Comparison of ENCODE assay signal across 1 cellular context in genomic region chr1:154961497-154962237, GRCh38.
TF ChIP-seq lines count a peak whose summit lies in the region.

Gene PYGO2 (minus strand): TSS chr1:154961782. CDS start chr1:154961576, 206 bp downstream.

TF ChIP-seq in K562, 482 proteins besides CTCF, POLR2A, EP300 and RAD21 (continued from another document and continues in another):
- TF ChIP-seq ZBTB7A (IDR thresholded peaks at IDR 0.05; ENCODE audit: borderline replicate concordance, control insufficient read depth, low read depth, low read length) = peak; percentile 93; the same call in 1 of the 2 replicates
- TF ChIP-seq, protein P1, sequence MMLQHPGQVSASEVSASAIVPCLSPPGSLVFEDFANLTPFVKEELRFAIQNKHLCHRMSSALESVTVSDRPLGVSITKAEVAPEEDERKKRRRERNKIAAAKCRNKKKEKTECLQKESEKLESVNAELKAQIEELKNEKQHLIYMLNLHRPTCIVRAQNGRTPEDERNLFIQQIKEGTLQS (IDR thresholded peaks at IDR 0.05) = no peak
- TF ChIP-seq, protein P1 (CRISPR knock-in tag; conservative IDR thresholded peaks at IDR 0.05) = no peak
- TF ChIP-seq ZSCAN32 (CRISPR knock-in tag; IDR thresholded peaks at IDR 0.05) = no peak; the same call in 1 of the 2 replicates
- peak; percentile 21 for TF ChIP-seq PHB (CRISPR knock-in tag; IDR thresholded peaks at IDR 0.05)
- TF ChIP-seq CSDE1 (IDR thresholded peaks at IDR 0.05) = no peak
- TF ChIP-seq CCAR2 (IDR thresholded peaks at IDR 0.05; ENCODE audit: low read depth, low read length) = no peak
- TF ChIP-seq TSC22D4 (tag; IDR thresholded peaks at IDR 0.05) = no peak
- peak; percentile 88 for TF ChIP-seq PCBP1 (IDR thresholded peaks at IDR 0.05; ENCODE audit: low read depth, low read length, poor library complexity, severe bottlenecking)
- no peak for TF ChIP-seq PREB (CRISPR knock-in tag; IDR thresholded peaks at IDR 0.05)
- no peak for TF ChIP-seq ARID3A (IDR thresholded peaks at IDR 0.05; ENCODE audit: borderline replicate concordance, low read depth, low read length)
- TF ChIP-seq EHMT2 (IDR thresholded peaks at IDR 0.05) = no peak
- no peak for TF ChIP-seq ZNF778 (CRISPR knock-in tag; IDR thresholded peaks at IDR 0.05)
- TF ChIP-seq ZNF347 (CRISPR knock-in tag; IDR thresholded peaks at IDR 0.05; ENCODE audit: low read depth) = no peak
- TF ChIP-seq GATA2 (CRISPR knock-in tag; IDR thresholded peaks at IDR 0.05) = no peak
- no peak for TF ChIP-seq CBX5 (IDR thresholded peaks at IDR 0.05; ENCODE audit: borderline replicate concordance, low read depth)
- TF ChIP-seq PTTG1 (tag; IDR thresholded peaks at IDR 0.05; ENCODE audit: low read depth) = no peak
- TF ChIP-seq BMI1 (IDR thresholded peaks at IDR 0.05; ENCODE audit: low read length) = no peak
- TF ChIP-seq, protein P2, sequence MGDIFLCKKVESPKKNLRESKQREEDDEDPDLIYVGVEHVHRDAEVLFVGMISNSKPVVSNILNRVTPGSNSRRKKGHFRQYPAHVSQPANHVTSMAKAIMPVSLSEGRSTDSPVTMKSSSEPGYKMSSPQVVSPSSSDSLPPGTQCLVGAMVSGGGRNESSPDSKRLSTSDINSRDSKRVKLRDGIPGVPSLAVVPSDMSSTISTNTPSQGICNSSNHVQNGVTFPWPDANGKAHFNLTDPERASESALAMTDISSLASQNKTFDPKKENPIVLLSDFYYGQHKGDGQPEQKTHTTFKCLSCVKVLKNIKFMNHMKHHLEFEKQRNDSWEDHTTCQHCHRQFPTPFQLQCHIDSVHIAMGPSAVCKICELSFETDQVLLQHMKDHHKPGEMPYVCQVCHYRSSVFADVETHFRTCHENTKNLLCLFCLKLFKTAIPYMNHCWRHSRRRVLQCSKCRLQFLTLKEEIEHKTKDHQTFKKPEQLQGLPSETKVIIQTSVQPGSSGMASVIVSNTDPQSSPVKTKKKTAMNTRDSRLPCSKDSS (IDR thresholded peaks at IDR 0.05; ENCODE audit: low read depth, partially characterized antibody) = no peak
- no peak for TF ChIP-seq IFI16 (CRISPR knock-in tag; IDR thresholded peaks at IDR 0.05)
- no peak for TF ChIP-seq DMBX1 (CRISPR knock-in tag; IDR thresholded peaks at IDR 0.05; ENCODE audit: borderline replicate concordance)
- no peak for TF ChIP-seq DDX20 (tag; IDR thresholded peaks at IDR 0.05; ENCODE audit: low read depth)
- no peak for TF ChIP-seq E4F1 (CRISPR knock-in tag; IDR thresholded peaks at IDR 0.05; ENCODE audit: borderline replicate concordance)
- TF ChIP-seq MCM2 (IDR thresholded peaks at IDR 0.05; ENCODE audit: low read depth) = no peak
- no peak; the same call in 1 of the 2 replicates for TF ChIP-seq ARID1B (IDR thresholded peaks at IDR 0.05)
- TF ChIP-seq ZNF282 (CRISPR knock-in tag; IDR thresholded peaks at IDR 0.05) = no peak
- TF ChIP-seq, protein P3, sequence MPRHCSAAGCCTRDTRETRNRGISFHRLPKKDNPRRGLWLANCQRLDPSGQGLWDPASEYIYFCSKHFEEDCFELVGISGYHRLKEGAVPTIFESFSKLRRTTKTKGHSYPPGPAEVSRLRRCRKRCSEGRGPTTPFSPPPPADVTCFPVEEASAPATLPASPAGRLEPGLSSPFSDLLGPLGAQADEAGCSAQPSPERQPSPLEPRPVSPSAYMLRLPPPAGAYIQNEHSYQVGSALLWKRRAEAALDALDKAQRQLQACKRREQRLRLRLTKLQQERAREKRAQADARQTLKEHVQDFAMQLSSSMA (CRISPR knock-in tag; IDR thresholded peaks at IDR 0.05) = peak; percentile 93
- TF ChIP-seq HDAC3 (IDR thresholded peaks at IDR 0.05; ENCODE audit: borderline replicate concordance, partially characterized antibody) = no peak
- TF ChIP-seq, protein P4, sequence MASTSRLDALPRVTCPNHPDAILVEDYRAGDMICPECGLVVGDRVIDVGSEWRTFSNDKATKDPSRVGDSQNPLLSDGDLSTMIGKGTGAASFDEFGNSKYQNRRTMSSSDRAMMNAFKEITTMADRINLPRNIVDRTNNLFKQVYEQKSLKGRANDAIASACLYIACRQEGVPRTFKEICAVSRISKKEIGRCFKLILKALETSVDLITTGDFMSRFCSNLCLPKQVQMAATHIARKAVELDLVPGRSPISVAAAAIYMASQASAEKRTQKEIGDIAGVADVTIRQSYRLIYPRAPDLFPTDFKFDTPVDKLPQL (IDR thresholded peaks at IDR 0.05; ENCODE audit: extremely low read depth, insufficient read length) = no peak
- no peak for TF ChIP-seq FOXK1 (CRISPR knock-in tag; IDR thresholded peaks at IDR 0.05; ENCODE audit: borderline replicate concordance)
- TF ChIP-seq ZNF695 (CRISPR knock-in tag; IDR thresholded peaks at IDR 0.05) = no peak
- TF ChIP-seq CUX1 (CRISPR knock-in tag; IDR thresholded peaks at IDR 0.05) = no peak
- no peak for TF ChIP-seq TEAD2 (tag; IDR thresholded peaks at IDR 0.05)
- peak in 1 of 2 experiments; percentile 88; a peak in 2 of 4 replicates for TF ChIP-seq HDAC1 (IDR thresholded peaks at IDR 0.05)
- peak; percentile 86; the same call in 1 of the 2 replicates for TF ChIP-seq GATAD2B (IDR thresholded peaks at IDR 0.05; ENCODE audit: borderline replicate concordance)
- no peak for TF ChIP-seq U2AF2 (optimal IDR thresholded peaks at IDR 0.05; ENCODE audit: low read depth, low read length)
- no peak for TF ChIP-seq HNRNPK (IDR thresholded peaks at IDR 0.05; ENCODE audit: low read depth, low read length, poor library complexity, severe bottlenecking)
- TF ChIP-seq BRD9 (IDR thresholded peaks at IDR 0.05; ENCODE audit: low read depth, partially characterized antibody) = no peak
- no peak for TF ChIP-seq CEBPG (CRISPR knock-in tag; IDR thresholded peaks at IDR 0.05)
- no peak for TF ChIP-seq CEBPG (tag; conservative IDR thresholded peaks at IDR 0.05 in 1 of 2, IDR thresholded peaks at IDR 0.05 in 1 of 2)
- TF ChIP-seq NR2C1 (IDR thresholded peaks at IDR 0.05) = no peak
- TF ChIP-seq NR2C1 (tag; IDR thresholded peaks at IDR 0.05) = no peak
- TF ChIP-seq ATF6 (CRISPR knock-in tag; IDR thresholded peaks at IDR 0.05) = peak; percentile 92
- no peak for TF ChIP-seq ZNF121 (CRISPR knock-in tag; conservative IDR thresholded peaks at IDR 0.05)
- TF ChIP-seq SOX6 (IDR thresholded peaks at IDR 0.05) = peak; percentile 30; the same call in 1 of the 2 replicates
- no peak for TF ChIP-seq KAT2B (IDR thresholded peaks at IDR 0.05; ENCODE audit: low read depth, low read length)
